1 cellular context compared by ENCODE assay signal in the genomic region with DNA sequence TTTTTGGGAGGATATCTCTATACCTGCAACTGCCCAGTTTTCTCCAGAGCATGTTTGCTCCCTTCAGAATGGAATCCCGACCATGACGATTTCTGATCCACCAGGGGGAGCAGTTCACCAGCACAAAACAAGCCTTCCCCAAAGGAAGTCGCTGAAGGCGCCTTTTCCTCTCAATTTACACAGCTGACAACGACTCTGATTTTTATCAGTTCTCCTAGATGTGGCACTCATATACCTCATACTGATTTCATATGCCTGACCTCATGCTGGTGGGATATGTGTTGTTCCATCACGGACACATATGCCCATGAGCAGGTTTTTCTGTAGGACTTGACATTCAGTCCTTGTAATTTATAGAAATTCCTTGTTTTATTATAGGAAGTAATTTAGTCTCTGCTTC.
A peak's percentile ranks its signal among the peaks of the same experiment; 100 is the strongest.
TF ChIP-seq lines count a peak whose summit lies in the region.

No MANE protein-coding gene starts in this region.

TF ChIP-seq in K562, 482 proteins besides CTCF, POLR2A, EP300 and RAD21 (continued from another document and continues in another):
- TF ChIP-seq, protein P1, sequence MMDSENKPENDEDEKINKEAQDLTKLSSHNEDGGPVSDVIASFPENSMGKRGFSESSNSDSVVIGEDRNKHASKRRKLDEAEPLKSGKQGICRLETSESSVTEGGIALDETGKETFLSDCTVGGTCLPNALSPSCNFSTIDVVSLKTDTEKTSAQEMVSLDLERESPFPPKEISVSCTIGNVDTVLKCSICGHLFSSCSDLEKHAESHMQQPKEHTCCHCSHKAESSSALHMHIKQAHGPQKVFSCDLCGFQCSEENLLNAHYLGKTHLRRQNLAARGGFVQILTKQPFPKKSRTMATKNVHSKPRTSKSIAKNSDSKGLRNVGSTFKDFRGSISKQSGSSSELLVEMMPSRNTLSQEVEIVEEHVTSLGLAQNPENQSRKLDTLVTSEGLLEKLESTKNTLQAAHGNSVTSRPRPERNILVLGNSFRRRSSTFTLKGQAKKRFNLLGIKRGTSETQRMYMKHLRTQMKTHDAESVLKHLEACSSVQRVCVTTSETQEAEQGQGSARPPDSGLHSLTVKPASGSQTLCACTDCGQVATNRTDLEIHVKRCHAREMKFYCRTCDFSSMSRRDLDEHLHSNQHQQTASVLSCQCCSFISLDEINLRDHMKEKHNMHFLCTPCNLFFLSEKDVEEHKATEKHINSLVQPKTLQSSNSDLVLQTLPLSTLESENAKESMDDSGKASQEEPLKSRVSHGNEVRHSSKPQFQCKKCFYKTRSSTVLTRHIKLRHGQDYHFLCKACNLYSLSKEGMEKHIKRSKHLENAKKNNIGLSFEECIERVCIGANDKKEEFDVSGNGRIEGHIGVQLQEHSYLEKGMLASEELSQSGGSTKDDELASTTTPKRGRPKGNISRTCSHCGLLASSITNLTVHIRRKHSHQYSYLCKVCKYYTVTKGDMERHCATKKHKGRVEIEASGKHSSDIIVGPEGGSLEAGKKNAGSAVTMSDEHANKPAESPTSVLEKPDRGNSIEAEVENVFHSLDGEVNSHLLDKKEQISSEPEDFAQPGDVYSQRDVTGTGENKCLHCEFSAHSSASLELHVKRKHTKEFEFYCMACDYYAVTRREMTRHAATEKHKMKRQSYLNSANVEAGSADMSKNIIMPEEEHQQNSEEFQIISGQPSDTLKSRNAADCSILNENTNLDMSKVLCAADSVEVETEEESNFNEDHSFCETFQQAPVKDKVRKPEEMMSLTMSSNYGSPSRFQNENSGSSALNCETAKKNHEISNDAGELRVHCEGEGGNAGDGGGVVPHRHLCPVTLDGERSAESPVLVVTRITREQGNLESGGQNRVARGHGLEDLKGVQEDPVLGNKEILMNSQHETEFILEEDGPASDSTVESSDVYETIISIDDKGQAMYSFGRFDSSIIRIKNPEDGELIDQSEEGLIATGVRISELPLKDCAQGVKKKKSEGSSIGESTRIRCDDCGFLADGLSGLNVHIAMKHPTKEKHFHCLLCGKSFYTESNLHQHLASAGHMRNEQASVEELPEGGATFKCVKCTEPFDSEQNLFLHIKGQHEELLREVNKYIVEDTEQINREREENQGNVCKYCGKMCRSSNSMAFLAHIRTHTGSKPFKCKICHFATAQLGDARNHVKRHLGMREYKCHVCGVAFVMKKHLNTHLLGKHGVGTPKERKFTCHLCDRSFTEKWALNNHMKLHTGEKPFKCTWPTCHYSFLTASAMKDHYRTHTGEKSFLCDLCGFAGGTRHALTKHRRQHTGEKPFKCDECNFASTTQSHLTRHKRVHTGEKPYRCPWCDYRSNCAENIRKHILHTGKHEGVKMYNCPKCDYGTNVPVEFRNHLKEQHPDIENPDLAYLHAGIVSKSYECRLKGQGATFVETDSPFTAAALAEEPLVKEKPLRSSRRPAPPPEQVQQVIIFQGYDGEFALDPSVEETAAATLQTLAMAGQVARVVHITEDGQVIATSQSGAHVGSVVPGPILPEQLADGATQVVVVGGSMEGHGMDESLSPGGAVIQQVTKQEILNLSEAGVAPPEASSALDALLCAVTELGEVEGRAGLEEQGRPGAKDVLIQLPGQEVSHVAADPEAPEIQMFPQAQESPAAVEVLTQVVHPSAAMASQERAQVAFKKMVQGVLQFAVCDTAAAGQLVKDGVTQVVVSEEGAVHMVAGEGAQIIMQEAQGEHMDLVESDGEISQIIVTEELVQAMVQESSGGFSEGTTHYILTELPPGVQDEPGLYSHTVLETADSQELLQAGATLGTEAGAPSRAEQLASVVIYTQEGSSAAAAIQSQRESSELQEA (IDR thresholded peaks at IDR 0.05; ENCODE audit: low read depth): no peak
- TF ChIP-seq YBX1 (IDR thresholded peaks at IDR 0.05) (no peak), ZBTB7A (IDR thresholded peaks at IDR 0.05; ENCODE audit: borderline replicate concordance, control insufficient read depth, low read depth, low read length) (no peak), POLR3G (IDR thresholded peaks at IDR 0.05; ENCODE audit: extremely low read depth, insufficient read length, insufficient replicate concordance) (no peak), HOXB6 (CRISPR knock-in tag; IDR thresholded peaks at IDR 0.05; ENCODE audit: borderline replicate concordance) (no peak), MAFK (IDR thresholded peaks at IDR 0.05; ENCODE audit: low read length) (0 out of 2 replicates have a peak, but pooled peaks have one; percentile 9), RCOR1 (IDR thresholded peaks at IDR 0.05; ENCODE audit: borderline replicate concordance in 1 of 2, low read depth in 2 of 2, low read length in 2 of 2) (0 out of 4 replicates have a peak, but pooled peaks of 1 of the 2 experiments have one; percentile 56), HDAC3 (IDR thresholded peaks at IDR 0.05; ENCODE audit: borderline replicate concordance, partially characterized antibody) (no peak), ZNF175 (CRISPR knock-in tag; IDR thresholded peaks at IDR 0.05; ENCODE audit: low read depth) (no peak), TSC22D4 (tag; IDR thresholded peaks at IDR 0.05) (no peak), ZNF436 (CRISPR knock-in tag; IDR thresholded peaks at IDR 0.05) (no peak), PCBP2 (IDR thresholded peaks at IDR 0.05; ENCODE audit: low read depth, low read length, poor library complexity, severe bottlenecking) (no peak), SUPT5H (IDR thresholded peaks at IDR 0.05) (no peak), ZNF444 (CRISPR knock-in tag; IDR thresholded peaks at IDR 0.05) (no peak), BCL6 (CRISPR knock-in tag; IDR thresholded peaks at IDR 0.05) (no peak), SRSF7 (optimal IDR thresholded peaks at IDR 0.05; ENCODE audit: low read depth, low read length) (no peak), MYNN (IDR thresholded peaks at IDR 0.05) (no peak), MYNN (CRISPR knock-in tag; IDR thresholded peaks at IDR 0.05) (no peak), CHD2 (IDR thresholded peaks at IDR 0.05; ENCODE audit: low read depth, low read length) (no peak), GABPA (tag; conservative IDR thresholded peaks at IDR 0.05; ENCODE audit: low read depth) (no peak), ZNF668 (CRISPR knock-in tag; IDR thresholded peaks at IDR 0.05) (no peak), ZNF212 (CRISPR knock-in tag; IDR thresholded peaks at IDR 0.05) (no peak), ZNF57 (CRISPR knock-in tag; IDR thresholded peaks at IDR 0.05) (no peak), POLR2G (IDR thresholded peaks at IDR 0.05; ENCODE audit: low read depth, low read length) (no peak), ZNF717 (CRISPR knock-in tag; IDR thresholded peaks at IDR 0.05) (no peak), TAF7 (tag; IDR thresholded peaks at IDR 0.05) (no peak), MTF1 (CRISPR knock-in tag; IDR thresholded peaks at IDR 0.05; ENCODE audit: borderline replicate concordance) (no peak), MYC (IDR thresholded peaks at IDR 0.05; ENCODE audit: low read depth, low read length) (peak; percentile 39; the same call in 1 of the 2 replicates), MYC (CRISPR knock-in tag; IDR thresholded peaks at IDR 0.05; ENCODE audit: borderline replicate concordance, low read depth) (no peak)
- TF ChIP-seq, protein P2, sequence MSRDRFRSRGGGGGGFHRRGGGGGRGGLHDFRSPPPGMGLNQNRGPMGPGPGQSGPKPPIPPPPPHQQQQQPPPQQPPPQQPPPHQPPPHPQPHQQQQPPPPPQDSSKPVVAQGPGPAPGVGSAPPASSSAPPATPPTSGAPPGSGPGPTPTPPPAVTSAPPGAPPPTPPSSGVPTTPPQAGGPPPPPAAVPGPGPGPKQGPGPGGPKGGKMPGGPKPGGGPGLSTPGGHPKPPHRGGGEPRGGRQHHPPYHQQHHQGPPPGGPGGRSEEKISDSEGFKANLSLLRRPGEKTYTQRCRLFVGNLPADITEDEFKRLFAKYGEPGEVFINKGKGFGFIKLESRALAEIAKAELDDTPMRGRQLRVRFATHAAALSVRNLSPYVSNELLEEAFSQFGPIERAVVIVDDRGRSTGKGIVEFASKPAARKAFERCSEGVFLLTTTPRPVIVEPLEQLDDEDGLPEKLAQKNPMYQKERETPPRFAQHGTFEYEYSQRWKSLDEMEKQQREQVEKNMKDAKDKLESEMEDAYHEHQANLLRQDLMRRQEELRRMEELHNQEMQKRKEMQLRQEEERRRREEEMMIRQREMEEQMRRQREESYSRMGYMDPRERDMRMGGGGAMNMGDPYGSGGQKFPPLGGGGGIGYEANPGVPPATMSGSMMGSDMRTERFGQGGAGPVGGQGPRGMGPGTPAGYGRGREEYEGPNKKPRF (IDR thresholded peaks at IDR 0.05; ENCODE audit: low read depth, low read length): no peak
- TF ChIP-seq, protein P3, sequence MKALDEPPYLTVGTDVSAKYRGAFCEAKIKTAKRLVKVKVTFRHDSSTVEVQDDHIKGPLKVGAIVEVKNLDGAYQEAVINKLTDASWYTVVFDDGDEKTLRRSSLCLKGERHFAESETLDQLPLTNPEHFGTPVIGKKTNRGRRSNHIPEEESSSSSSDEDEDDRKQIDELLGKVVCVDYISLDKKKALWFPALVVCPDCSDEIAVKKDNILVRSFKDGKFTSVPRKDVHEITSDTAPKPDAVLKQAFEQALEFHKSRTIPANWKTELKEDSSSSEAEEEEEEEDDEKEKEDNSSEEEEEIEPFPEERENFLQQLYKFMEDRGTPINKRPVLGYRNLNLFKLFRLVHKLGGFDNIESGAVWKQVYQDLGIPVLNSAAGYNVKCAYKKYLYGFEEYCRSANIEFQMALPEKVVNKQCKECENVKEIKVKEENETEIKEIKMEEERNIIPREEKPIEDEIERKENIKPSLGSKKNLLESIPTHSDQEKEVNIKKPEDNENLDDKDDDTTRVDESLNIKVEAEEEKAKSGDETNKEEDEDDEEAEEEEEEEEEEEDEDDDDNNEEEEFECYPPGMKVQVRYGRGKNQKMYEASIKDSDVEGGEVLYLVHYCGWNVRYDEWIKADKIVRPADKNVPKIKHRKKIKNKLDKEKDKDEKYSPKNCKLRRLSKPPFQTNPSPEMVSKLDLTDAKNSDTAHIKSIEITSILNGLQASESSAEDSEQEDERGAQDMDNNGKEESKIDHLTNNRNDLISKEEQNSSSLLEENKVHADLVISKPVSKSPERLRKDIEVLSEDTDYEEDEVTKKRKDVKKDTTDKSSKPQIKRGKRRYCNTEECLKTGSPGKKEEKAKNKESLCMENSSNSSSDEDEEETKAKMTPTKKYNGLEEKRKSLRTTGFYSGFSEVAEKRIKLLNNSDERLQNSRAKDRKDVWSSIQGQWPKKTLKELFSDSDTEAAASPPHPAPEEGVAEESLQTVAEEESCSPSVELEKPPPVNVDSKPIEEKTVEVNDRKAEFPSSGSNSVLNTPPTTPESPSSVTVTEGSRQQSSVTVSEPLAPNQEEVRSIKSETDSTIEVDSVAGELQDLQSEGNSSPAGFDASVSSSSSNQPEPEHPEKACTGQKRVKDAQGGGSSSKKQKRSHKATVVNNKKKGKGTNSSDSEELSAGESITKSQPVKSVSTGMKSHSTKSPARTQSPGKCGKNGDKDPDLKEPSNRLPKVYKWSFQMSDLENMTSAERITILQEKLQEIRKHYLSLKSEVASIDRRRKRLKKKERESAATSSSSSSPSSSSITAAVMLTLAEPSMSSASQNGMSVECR (CRISPR knock-in tag; IDR thresholded peaks at IDR 0.05): no peak
- TF ChIP-seq, protein P4, sequence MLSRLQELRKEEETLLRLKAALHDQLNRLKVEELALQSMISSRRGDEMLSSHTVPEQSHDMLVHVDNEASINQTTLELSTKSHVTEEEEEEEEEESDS (CRISPR knock-in tag; IDR thresholded peaks at IDR 0.05): no peak
- TF ChIP-seq, protein P5, sequence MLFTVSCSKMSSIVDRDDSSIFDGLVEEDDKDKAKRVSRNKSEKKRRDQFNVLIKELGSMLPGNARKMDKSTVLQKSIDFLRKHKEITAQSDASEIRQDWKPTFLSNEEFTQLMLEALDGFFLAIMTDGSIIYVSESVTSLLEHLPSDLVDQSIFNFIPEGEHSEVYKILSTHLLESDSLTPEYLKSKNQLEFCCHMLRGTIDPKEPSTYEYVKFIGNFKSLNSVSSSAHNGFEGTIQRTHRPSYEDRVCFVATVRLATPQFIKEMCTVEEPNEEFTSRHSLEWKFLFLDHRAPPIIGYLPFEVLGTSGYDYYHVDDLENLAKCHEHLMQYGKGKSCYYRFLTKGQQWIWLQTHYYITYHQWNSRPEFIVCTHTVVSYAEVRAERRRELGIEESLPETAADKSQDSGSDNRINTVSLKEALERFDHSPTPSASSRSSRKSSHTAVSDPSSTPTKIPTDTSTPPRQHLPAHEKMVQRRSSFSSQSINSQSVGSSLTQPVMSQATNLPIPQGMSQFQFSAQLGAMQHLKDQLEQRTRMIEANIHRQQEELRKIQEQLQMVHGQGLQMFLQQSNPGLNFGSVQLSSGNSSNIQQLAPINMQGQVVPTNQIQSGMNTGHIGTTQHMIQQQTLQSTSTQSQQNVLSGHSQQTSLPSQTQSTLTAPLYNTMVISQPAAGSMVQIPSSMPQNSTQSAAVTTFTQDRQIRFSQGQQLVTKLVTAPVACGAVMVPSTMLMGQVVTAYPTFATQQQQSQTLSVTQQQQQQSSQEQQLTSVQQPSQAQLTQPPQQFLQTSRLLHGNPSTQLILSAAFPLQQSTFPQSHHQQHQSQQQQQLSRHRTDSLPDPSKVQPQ (CRISPR knock-in tag; IDR thresholded peaks at IDR 0.05; ENCODE audit: borderline replicate concordance): no peak
- TF ChIP-seq, protein P6, sequence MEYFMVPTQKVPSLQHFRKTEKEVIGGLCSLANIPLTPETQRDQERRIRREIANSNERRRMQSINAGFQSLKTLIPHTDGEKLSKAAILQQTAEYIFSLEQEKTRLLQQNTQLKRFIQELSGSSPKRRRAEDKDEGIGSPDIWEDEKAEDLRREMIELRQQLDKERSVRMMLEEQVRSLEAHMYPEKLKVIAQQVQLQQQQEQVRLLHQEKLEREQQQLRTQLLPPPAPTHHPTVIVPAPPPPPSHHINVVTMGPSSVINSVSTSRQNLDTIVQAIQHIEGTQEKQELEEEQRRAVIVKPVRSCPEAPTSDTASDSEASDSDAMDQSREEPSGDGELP (CRISPR knock-in tag; IDR thresholded peaks at IDR 0.05; ENCODE audit: borderline replicate concordance): peak; percentile 43
- TF ChIP-seq, protein P7, sequence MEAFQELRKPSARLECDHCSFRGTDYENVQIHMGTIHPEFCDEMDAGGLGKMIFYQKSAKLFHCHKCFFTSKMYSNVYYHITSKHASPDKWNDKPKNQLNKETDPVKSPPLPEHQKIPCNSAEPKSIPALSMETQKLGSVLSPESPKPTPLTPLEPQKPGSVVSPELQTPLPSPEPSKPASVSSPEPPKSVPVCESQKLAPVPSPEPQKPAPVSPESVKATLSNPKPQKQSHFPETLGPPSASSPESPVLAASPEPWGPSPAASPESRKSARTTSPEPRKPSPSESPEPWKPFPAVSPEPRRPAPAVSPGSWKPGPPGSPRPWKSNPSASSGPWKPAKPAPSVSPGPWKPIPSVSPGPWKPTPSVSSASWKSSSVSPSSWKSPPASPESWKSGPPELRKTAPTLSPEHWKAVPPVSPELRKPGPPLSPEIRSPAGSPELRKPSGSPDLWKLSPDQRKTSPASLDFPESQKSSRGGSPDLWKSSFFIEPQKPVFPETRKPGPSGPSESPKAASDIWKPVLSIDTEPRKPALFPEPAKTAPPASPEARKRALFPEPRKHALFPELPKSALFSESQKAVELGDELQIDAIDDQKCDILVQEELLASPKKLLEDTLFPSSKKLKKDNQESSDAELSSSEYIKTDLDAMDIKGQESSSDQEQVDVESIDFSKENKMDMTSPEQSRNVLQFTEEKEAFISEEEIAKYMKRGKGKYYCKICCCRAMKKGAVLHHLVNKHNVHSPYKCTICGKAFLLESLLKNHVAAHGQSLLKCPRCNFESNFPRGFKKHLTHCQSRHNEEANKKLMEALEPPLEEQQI (IDR thresholded peaks at IDR 0.05): no peak
